8 cellular contexts compared by ENCODE assay signal in the genomic region with DNA sequence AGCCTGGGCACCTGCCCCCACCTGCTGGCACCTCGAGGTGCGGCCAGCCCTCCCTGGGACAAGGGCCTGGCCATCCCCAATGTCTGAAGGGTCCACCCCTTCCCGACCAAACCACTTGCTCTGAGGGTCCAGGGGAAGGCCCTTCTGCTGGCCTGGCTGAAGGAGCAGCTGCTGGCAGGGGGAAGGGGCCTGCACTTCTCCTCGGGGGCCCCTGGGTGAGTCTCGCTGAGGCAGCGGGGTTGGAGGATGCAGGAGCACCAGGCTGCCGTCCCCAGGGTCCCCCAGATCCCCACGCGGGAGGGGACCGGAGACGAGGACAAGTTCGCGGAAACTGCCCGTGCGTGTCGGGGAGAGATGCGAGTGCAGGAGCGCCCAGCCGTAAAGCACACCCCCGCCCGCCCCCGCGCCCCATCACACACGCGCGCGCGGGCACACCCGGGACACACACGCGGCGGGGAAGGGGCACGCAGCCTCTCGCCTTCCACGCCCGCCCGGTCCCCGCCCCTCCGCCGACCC. TPM values are rescaled to one million over a fixed set of nuclear protein-coding genes. Genes with fewer than 3 reads are reported as not detected.
A peak's percentile ranks its signal among the peaks of the same experiment; 100 is the strongest.
DNase-seq lines count a peak whose midpoint lies in the region; ATAC-seq and TF ChIP-seq lines count a peak whose summit lies in the region.

No MANE protein-coding gene starts in this region.

- H2AFZ ChIP-seq in GM23338 = peak overlapping the region; percentile 78; the same call in 1 of the 2 replicates

- H3K4me3 Mint-ChIP-seq in GM23338 (peak overlapping the region; percentile 70), glutamatergic neuron (ENCODE audit: unreplicated experiment) (peak overlapping the region; percentile 68)

- H3K9me2 ChIP-seq in GM23338 (ENCODE audit: insufficient read depth) = no peaks in the 10 kb centered on the region

- H3K9me3 Mint-ChIP-seq in GM23338 (peaks cover 8% of the 10 kb centered on the region), glutamatergic neuron (ENCODE audit: unreplicated experiment) (peaks cover 12% of the 10 kb centered on the region)

- no peak overlapping the region for H3K27ac Mint-ChIP-seq in GM23338
- H3K27ac Mint-ChIP-seq in glutamatergic neuron (ENCODE audit: unreplicated experiment) = peak overlapping the region; percentile 64

- WGBS in lower leg skin, 2 donors = 0 to 10% methylated on average over 1 to 6 of the region's 40 CpGs

- intact Hi-C loops in lower leg skin (cut with DNase I; ENCODE audit: low total_unique reads) = no loop called here

- 0 out of 2 replicates have a peak, but pooled peaks cover 7% of the 10 kb centered on the region for H3F3A ChIP-seq in GM23338 (replicated peaks; ENCODE audit: low read depth)

- H3K27me3 Mint-ChIP-seq in GM23338 (ENCODE audit: insufficient read depth, low read depth, poor library complexity) (peaks cover 5% of the 10 kb centered on the region), glutamatergic neuron (ENCODE audit: unreplicated experiment) (peaks cover 13% of the 10 kb centered on the region)

- peak overlapping the region; percentile 73 for H3K4me2 ChIP-seq in GM23338

- H3K4me1 Mint-ChIP-seq in GM23338 (peaks cover 5% of the 10 kb centered on the region; the same call in 2 of the 3 replicates), glutamatergic neuron (ENCODE audit: low read depth, unreplicated experiment) (peaks cover 10% of the 10 kb centered on the region)

- H3K4me1 ChIP-seq in GM23338 (ENCODE audit: insufficient read depth) = peaks cover 15% of the 10 kb centered on the region

- H3K36me3 Mint-ChIP-seq in GM23338 (ENCODE audit: low read depth) (no peaks in the 10 kb centered on the region), glutamatergic neuron (ENCODE audit: unreplicated experiment) (no peaks in the 10 kb centered on the region)

- H3K4me3 ChIP-seq in GM23338 = peak overlapping the region; percentile 63
- no peak overlapping the region for H3K4me3 ChIP-seq in lower leg skin (ENCODE audit: low read depth, poor library complexity, severe bottlenecking)

- DNase-seq in GM23338 (ENCODE audit: low spot score) = peak; percentile 67
- DNase-seq in activated CD8-positive, alpha-beta memory T cell treated with anti-CD3 and anti-CD28 coated beads for 1 hour (ENCODE audit: extremely low read depth in 1 of 2, low read depth in 1 of 2) = peak; percentile 4 to 31
- peak; percentile 80 for DNase-seq in glutamatergic neuron
- peak; percentile 17 for DNase-seq in stimulated activated CD4-positive, alpha-beta T cell treated with anti-CD3 and anti-CD28 coated beads, Interleukin-1b, Interleukin-23, amount 100 ng/mL, for 48 hours
- DNase-seq in lower leg skin (ENCODE audit: low spot score in 2 of 2) = no peak
- no peak for DNase-seq in HT-29 (ENCODE audit: low spot score)

- TF ChIP-seq POLR2A in lower leg skin (IDR thresholded peaks at IDR 0.05) = no peak

- H4K20me1 ChIP-seq in GM23338 (replicated peaks; ENCODE audit: insufficient read depth) = 0 out of 2 replicates have a peak, but pooled peaks cover 2% of the 10 kb centered on the region

- H3K36me3 ChIP-seq in GM23338 (ENCODE audit: insufficient read depth) = no peaks in the 10 kb centered on the region

- peak; percentile 42 for ATAC-seq in GM23338
- no peak for ATAC-seq in HG02938 (IDR thresholded peaks at IDR 0.05; ENCODE audit: unreplicated experiment)
- ATAC-seq in GM18861 (IDR thresholded peaks at IDR 0.05; ENCODE audit: unreplicated experiment) = no peak

- peaks cover 29% of the 10 kb centered on the region for H3K79me2 ChIP-seq in GM23338 (replicated peaks; ENCODE audit: insufficient read depth)

- no peak for TF ChIP-seq CTCF in GM23338 (conservative IDR thresholded peaks at IDR 0.05; ENCODE audit: low read depth in 2 of 2)
- TF ChIP-seq CTCF in glutamatergic neuron (IDR thresholded peaks at IDR 0.05; ENCODE audit: partially characterized antibody, unreplicated experiment) = no peak
- no peak for TF ChIP-seq CTCF in lower leg skin (IDR thresholded peaks at IDR 0.05)

- H3K27ac ChIP-seq in GM23338 (ENCODE audit: low read depth) = no peak overlapping the region

- H3K27me3 ChIP-seq in GM23338 (ENCODE audit: insufficient read depth) = no peaks in the 10 kb centered on the region

TF ChIP-seq in GM23338, 12 proteins besides CTCF, POLR2A, EP300 and RAD21:
- TF ChIP-seq POLR2AphosphoS5 (IDR thresholded peaks at IDR 0.05; ENCODE audit: low read depth) (0 out of 2 replicates have a peak, but pooled peaks have one; percentile 20), CREB1 (CRISPR knock-in tag; IDR thresholded peaks at IDR 0.05; ENCODE audit: low read depth) (no peak)

RNA-seq across cellular contexts. Expression of gene CACNA1H, which starts 0.7 kb away (rescaled TPM):
- 34.5 and 43.3 TPM in 2 replicates for total RNA-seq in GM23338 (2014; rRNA removed; shearing (Covaris generic))
- polyA plus RNA-seq in GM23338 (2016; fragmentation: Nextera tagmentation; extraction: Ambion mirVana) = 3.5 and 3.8 TPM in 2 replicates
- total RNA-seq in glutamatergic neuron (ENCODE audit: unreplicated experiment) (161 TPM), lower leg skin (100 to 1,000 TPM in 2 of 4 donors, 10 to 100 TPM in 2; 29.3 to 151 (median 72.1) TPM)
- 0.56 and 0.65 TPM in 2 replicates for total RNA-seq in HT-29 (2014; rRNA removed; shearing (Covaris generic))

RNA-seq across cellular contexts. Expression of gene C1QTNF8, which starts 56.1 kb away (rescaled TPM):
- not detected in 2 replicates for total RNA-seq in GM23338 (2014; rRNA removed; shearing (Covaris generic))
- not detected in 2 replicates for polyA plus RNA-seq in GM23338 (2016; fragmentation: Nextera tagmentation; extraction: Ambion mirVana)
- total RNA-seq in glutamatergic neuron (ENCODE audit: unreplicated experiment) (not detected), lower leg skin (not detected)
- 0.10 TPM in 1 of 2 replicates, not detected in the other for total RNA-seq in HT-29 (2014; rRNA removed; shearing (Covaris generic))

Comparison
In these comparisons a context has a peak if more than half of its experiments do, and no peak if none do; other contexts are left out.
1. DNase-seq: peak in GM23338 (single experiment), activated CD8-positive, alpha-beta memory T cell treated with anti-CD3 and anti-CD28 coated beads for 1 hour (2 of 2), glutamatergic neuron (single experiment) and stimulated activated CD4-positive, alpha-beta T cell treated with anti-CD3 and anti-CD28 coated beads, Interleukin-1b, Interleukin-23, amount 100 ng/mL, for 48 hours (single experiment); none in lower leg skin (0 of 2) and HT-29 (single experiment).
2. RNA of gene CACNA1H, which starts 0.7 kb away (total RNA-seq): 161 TPM in glutamatergic neuron (single experiment), 29.3 to 151 TPM in lower leg skin and 34.5 to 43.3 TPM in GM23338; 0.56 to 0.65 TPM in HT-29; every median in the first group is over 10 times any median in the second.